22 cellular contexts compared by ENCODE assay signal in the genomic region with DNA sequence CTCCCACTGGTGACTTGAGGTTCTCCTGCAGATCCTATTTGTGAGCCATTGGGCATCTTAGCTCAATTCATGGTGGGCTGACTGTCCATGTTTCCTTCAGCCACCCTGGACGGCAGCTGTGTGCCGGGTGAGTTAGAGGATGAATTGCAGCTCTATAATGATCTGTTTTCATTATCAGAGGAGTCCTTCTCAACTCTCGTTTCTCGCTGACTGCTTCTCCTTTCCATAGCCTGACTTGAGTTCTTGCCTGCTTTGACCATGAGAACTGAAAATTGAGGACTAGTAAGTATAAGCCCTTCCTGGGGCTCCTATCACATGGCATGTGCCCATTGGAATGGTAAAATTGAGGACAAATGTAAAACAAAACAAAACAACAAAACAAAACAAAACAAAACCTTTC.
A peak's percentile ranks its signal among the peaks of the same experiment; 100 is the strongest.
DNase-seq lines count a peak whose midpoint lies in the region; ATAC-seq and TF ChIP-seq lines count a peak whose summit lies in the region.
"Had no signal": no experiment of that assay in that cellular context is flagged by ENCODE, and none has a peak within 500 bp of the region (broad histone marks: within the 10 kb centered on the region; RNA-seq: fewer than 3 reads in every experiment).

No MANE protein-coding gene starts in this region.

- no peaks in the 10 kb centered on the region for H3K4me1 ChIP-seq in neural progenitor cell
- H3K4me1 ChIP-seq: Peyer's patch had no signal

- no peaks in the 10 kb centered on the region for H4K20me1 ChIP-seq in neural progenitor cell (ENCODE audit: low read depth)

- DNase-seq in neural progenitor cell (ENCODE audit: low spot score) (no peak), NCI-H345 (lab: John Stamatoyannopoulos, UW) (no peak), germinal center (ENCODE audit: low spot score) (no peak), NCI-H1417 (lab: John Stamatoyannopoulos, UW) (no peak)
- DNase-seq: activated CD8-positive, alpha-beta memory T cell treated with anti-CD3 and anti-CD28 coated beads for 24 hours; central memory CD4-positive, alpha-beta T cell; DMS53; effector memory CD4-positive, alpha-beta T cell; H7; left cardiac atrium; mucosa of descending colon; NCI-H1930; NCI-H526; Peyer's patch; right lobe of liver; stimulated activated CD4-positive, alpha-beta T cell treated with anti-CD3 and anti-CD28 coated beads, Interleukin-1b, Interleukin-23, amount 100 ng/mL, for 48 hours had no signal

- peaks cover 4% of the 10 kb centered on the region for H3K27me3 Mint-ChIP-seq in neural progenitor cell (ENCODE audit: insufficient read depth, low read depth)
- H3K27me3 Mint-ChIP-seq: activated T-helper 17 cell treated with anti-CD3 and anti-CD28 coated beads, Interleukin-2, amount 50 U/mL, for 72 hours had no signal

- H3F3A ChIP-seq in neural progenitor cell (ENCODE audit: low read depth): no peaks in the 10 kb centered on the region

- no peak overlapping the region for H3K27ac ChIP-seq in neural progenitor cell
- H3K27ac ChIP-seq: Peyer's patch, right lobe of liver, suprapubic skin, VCaP had no signal

- H3K9ac ChIP-seq in neural progenitor cell: no peak overlapping the region

- H3K4me3 Mint-ChIP-seq in neural progenitor cell: no peak overlapping the region
- H3K4me3 Mint-ChIP-seq: activated T-helper 17 cell treated with anti-CD3 and anti-CD28 coated beads, Interleukin-2, amount 50 U/mL, for 72 hours had no signal

- no peaks in the 10 kb centered on the region for H3K4me1 Mint-ChIP-seq in neural progenitor cell

- no peak overlapping the region for H3K4me2 ChIP-seq in neural progenitor cell

- H3K4me3 ChIP-seq in neural progenitor cell: no peak overlapping the region
- H3K4me3 ChIP-seq: mucosa of descending colon, Peyer's patch, right lobe of liver, suprapubic skin had no signal

- no peaks in the 10 kb centered on the region for H3K9me3 ChIP-seq in neural progenitor cell (ENCODE audit: low read depth)
- H3K9me3 ChIP-seq: mucosa of descending colon, Peyer's patch, right lobe of liver, suprapubic skin had no signal

- H3K79me2 ChIP-seq in neural progenitor cell (ENCODE audit: low read depth): no peaks in the 10 kb centered on the region

- no peaks in the 10 kb centered on the region for H3K36me3 ChIP-seq in neural progenitor cell
- H3K36me3 ChIP-seq: Peyer's patch, right lobe of liver, suprapubic skin had no signal

- H3K27ac Mint-ChIP-seq in neural progenitor cell: peak overlapping the region; percentile 22
- H3K27ac Mint-ChIP-seq: activated T-helper 17 cell treated with anti-CD3 and anti-CD28 coated beads, Interleukin-2, amount 50 U/mL, for 72 hours had no signal

- ATAC-seq in GM18873 (IDR thresholded peaks at IDR 0.05; ENCODE audit: low FRiP score, unreplicated experiment) (peak; percentile 53), GM21423 (IDR thresholded peaks at IDR 0.05; ENCODE audit: unreplicated experiment) (peak; percentile 41), HG03025 (IDR thresholded peaks at IDR 0.05; ENCODE audit: low FRiP score, unreplicated experiment) (peak; percentile 51)
- ATAC-seq: activated T-helper 17 cell treated with anti-CD3 and anti-CD28 coated beads, Interleukin-2, amount 50 U/mL, for 72 hours; left cardiac atrium; mucosa of descending colon; right lobe of liver had no signal

- TF ChIP-seq CTCF in neural progenitor cell (IDR thresholded peaks at IDR 0.05): no peak

- no peaks in the 10 kb centered on the region for H3K9me3 Mint-ChIP-seq in neural progenitor cell
- H3K9me3 Mint-ChIP-seq: activated T-helper 17 cell treated with anti-CD3 and anti-CD28 coated beads, Interleukin-2, amount 50 U/mL, for 72 hours had no signal

- no peak overlapping the region for H2AFZ ChIP-seq in neural progenitor cell (replicated peaks)

- no peaks in the 10 kb centered on the region for H3K36me3 Mint-ChIP-seq in neural progenitor cell

- H3K27me3 ChIP-seq in neural progenitor cell: no peaks in the 10 kb centered on the region
- H3K27me3 ChIP-seq: Peyer's patch, right lobe of liver, suprapubic skin had no signal
